Comparison of ENCODE assay signal across 18 cellular contexts in genomic region chr5:61251874-61252642, GRCh38.
DNase-seq lines count a peak whose midpoint lies in the region; ATAC-seq, FAIRE-seq and TF ChIP-seq lines count a peak whose summit lies in the region.
"Had no signal": no experiment of that assay in that cellular context is flagged by ENCODE, and none has a peak within 500 bp of the region (broad histone marks: within the 10 kb centered on the region; RNA-seq: fewer than 3 reads in every experiment).

No MANE protein-coding gene starts in this region.

- TF ChIP-seq CTCF in liver (IDR thresholded peaks at IDR 0.05; ENCODE audit: low read depth, low read length, missing input control) (no peak), right lobe of liver (IDR thresholded peaks at IDR 0.05) (no peak), astrocyte (IDR thresholded peaks at IDR 0.05; ENCODE audit: insufficient read depth, low read depth, low read length) (no peak), ovary (IDR thresholded peaks at IDR 0.05) (no peak), smooth muscle cell (IDR thresholded peaks at IDR 0.05; ENCODE audit: borderline replicate concordance, insufficient read depth, poor library complexity, severe bottlenecking) (no peak)

- H3K4me2 ChIP-seq in astrocyte (ENCODE audit: low read length) (peak overlapping the region; percentile 42), smooth muscle cell (peak overlapping the region; percentile 1)
- H3K4me2 ChIP-seq: BLaER1 had no signal

- H3K4me1 Mint-ChIP-seq in astrocyte (ENCODE audit: low read depth, unreplicated experiment) = no peaks in the 10 kb centered on the region
- H3K4me1 Mint-ChIP-seq: CD4-positive, alpha-beta memory T cell; IgD-negative memory B cell had no signal

- H3K27me3 ChIP-seq in liver (ENCODE audit: control insufficient read depth in 4 of 4, insufficient read depth in 4 of 4, low read length in 3 of 4) = no peaks in the 10 kb centered on the region
- no peaks in the 10 kb centered on the region for H3K27me3 ChIP-seq in right lobe of liver
- H3K27me3 ChIP-seq in astrocyte (ENCODE audit: insufficient read depth, low read length) = no peaks in the 10 kb centered on the region
- no peaks in the 10 kb centered on the region for H3K27me3 ChIP-seq in ovary
- no peaks in the 10 kb centered on the region for H3K27me3 ChIP-seq in smooth muscle cell (ENCODE audit: low read depth)
- H3K27me3 ChIP-seq: BLaER1 had no signal

- H3K9me3 Mint-ChIP-seq in astrocyte (ENCODE audit: unreplicated experiment) = peaks cover 8% of the 10 kb centered on the region

- ATAC-seq in right lobe of liver = no peak
- no peak for ATAC-seq in HG03280 (IDR thresholded peaks at IDR 0.05; ENCODE audit: unreplicated experiment)

- peaks cover 11% of the 10 kb centered on the region for H3K27me3 Mint-ChIP-seq in astrocyte (ENCODE audit: low read depth, unreplicated experiment)

- H3K79me2 ChIP-seq in astrocyte (ENCODE audit: insufficient read depth, low read length) (no peaks in the 10 kb centered on the region), smooth muscle cell (ENCODE audit: low read depth) (no peaks in the 10 kb centered on the region)

- 84% methylated on average over 11 of the region's 11 CpGs for WGBS in liver
- WGBS in right lobe of liver (ENCODE audit: insufficient coverage, low coverage, low lambda C conversion rate, missing lambda C conversion rate) = 63% methylated on average over 11 of the region's 11 CpGs
- 14 to 36% (median 15%) methylated on average over 11 of the region's 11 CpGs for WGBS in ovary, 3 donors
- 70% methylated on average over 11 of the region's 11 CpGs for WGBS in smooth muscle cell (ENCODE audit: low lambda C conversion rate)

- TF ChIP-seq RAD21 in liver (IDR thresholded peaks at IDR 0.05) = no peak

- FAIRE-seq in astrocyte (lab: Jason Lieb, UNC) = no peak
- FAIRE-seq: H1, HTR-8/SVneo had no signal

- no peaks in the 10 kb centered on the region for H4K20me1 ChIP-seq in astrocyte (ENCODE audit: insufficient read depth, low read length)
- no peaks in the 10 kb centered on the region for H4K20me1 ChIP-seq in smooth muscle cell (ENCODE audit: low read depth)
- H4K20me1 ChIP-seq: BLaER1 had no signal

- no peaks in the 10 kb centered on the region for H3K36me3 ChIP-seq in liver (ENCODE audit: control insufficient read depth in 4 of 4, insufficient read depth in 3 of 4, low read depth in 1 of 4, low read length in 3 of 4)
- no peaks in the 10 kb centered on the region for H3K36me3 ChIP-seq in right lobe of liver
- no peaks in the 10 kb centered on the region for H3K36me3 ChIP-seq in astrocyte (ENCODE audit: insufficient read depth, low read length)
- H3K36me3 ChIP-seq in ovary = no peaks in the 10 kb centered on the region
- no peaks in the 10 kb centered on the region for H3K36me3 ChIP-seq in smooth muscle cell (ENCODE audit: low read depth)
- H3K36me3 ChIP-seq: BLaER1, HAP-1 had no signal

- H3K27ac ChIP-seq in liver (ENCODE audit: low read depth in 1 of 2, low read length in 2 of 2) = no peak overlapping the region
- no peak overlapping the region for H3K27ac ChIP-seq in right lobe of liver
- H3K27ac ChIP-seq in astrocyte (ENCODE audit: low read depth, low read length) = no peak overlapping the region
- peak overlapping the region in 1 of 2 donors; percentile 40 for H3K27ac ChIP-seq in ovary
- H3K27ac ChIP-seq in smooth muscle cell (ENCODE audit: low read depth) = no peak overlapping the region
- H3K27ac ChIP-seq: BLaER1 had no signal

- TF ChIP-seq EP300 in ovary (IDR thresholded peaks at IDR 0.05) = no peak

- no peak overlapping the region for H3K4me3 Mint-ChIP-seq in astrocyte (ENCODE audit: unreplicated experiment)
- H3K4me3 Mint-ChIP-seq: CD14-positive monocyte; CD4-positive, alpha-beta memory T cell; IgD-negative memory B cell had no signal

- DNase-seq in right lobe of liver (no peak), astrocyte (ENCODE audit: low read depth) (peak; percentile 67), ovary (peak in 4 of 5 donors; percentile 32 to 66 (median 37)), smooth muscle cell (lab: John Stamatoyannopoulos, UW; ENCODE audit: unreplicated experiment) (no peak), dermis blood vessel endothelial cell (no peak), NCI-H345 treated with DMSO at 0.1 percent for 48 hours (lab: John Stamatoyannopoulos, UW; ENCODE audit: unreplicated experiment) (no peak)
- DNase-seq: 8988T; CD4-positive, alpha-beta memory T cell; DMS79 treated with DMSO at 0.1 percent for 48 hours; GF-D8 had no signal

- no peak for TF ChIP-seq POLR2A in right lobe of liver (IDR thresholded peaks at IDR 0.05)
- no peak for TF ChIP-seq POLR2A in ovary (IDR thresholded peaks at IDR 0.05)

- H3F3A ChIP-seq in smooth muscle cell (ENCODE audit: low read depth) = no peaks in the 10 kb centered on the region

- no peaks in the 10 kb centered on the region for H3K4me1 ChIP-seq in liver (ENCODE audit: control insufficient read depth in 4 of 4, insufficient read depth in 4 of 4, low read length in 3 of 4)
- no peaks in the 10 kb centered on the region for H3K4me1 ChIP-seq in right lobe of liver
- peaks cover 7% of the 10 kb centered on the region for H3K4me1 ChIP-seq in astrocyte (ENCODE audit: insufficient read depth, low read length)
- peaks cover 9% of the 10 kb centered on the region for H3K4me1 ChIP-seq in ovary (ENCODE audit: insufficient read depth)
- H3K4me1 ChIP-seq in smooth muscle cell (ENCODE audit: low read depth) = no peaks in the 10 kb centered on the region
- H3K4me1 ChIP-seq: BLaER1, HAP-1 had no signal

- H2AFZ ChIP-seq in astrocyte (ENCODE audit: low read depth, low read length) (peak overlapping the region; percentile 38), smooth muscle cell (ENCODE audit: low read depth) (no peak overlapping the region)

- H3K9me3 ChIP-seq in liver (ENCODE audit: control insufficient read depth in 4 of 4, low read length in 3 of 4) (no peaks in the 10 kb centered on the region), right lobe of liver (no peaks in the 10 kb centered on the region), astrocyte (ENCODE audit: insufficient read depth, low read depth, low read length) (no peaks in the 10 kb centered on the region), ovary (no peaks in the 10 kb centered on the region), smooth muscle cell (replicated peaks; ENCODE audit: low read depth) (no peaks in the 10 kb centered on the region)
- H3K9me3 ChIP-seq: HAP-1 had no signal

- H3K9ac ChIP-seq in liver (ENCODE audit: low read depth in 1 of 2, low read length in 2 of 2) (no peak overlapping the region), astrocyte (ENCODE audit: low read length) (no peak overlapping the region), smooth muscle cell (ENCODE audit: low read depth) (no peak overlapping the region)
- H3K9ac ChIP-seq: BLaER1 had no signal

- H3K36me3 Mint-ChIP-seq in astrocyte (ENCODE audit: low read depth, unreplicated experiment) = no peaks in the 10 kb centered on the region

- no peak overlapping the region for H3K27ac Mint-ChIP-seq in astrocyte (ENCODE audit: unreplicated experiment)
- H3K27ac Mint-ChIP-seq: CD14-positive monocyte; CD4-positive, alpha-beta memory T cell; IgD-negative memory B cell had no signal

- H3K4me3 ChIP-seq in liver (ENCODE audit: low read depth in 1 of 3, low read length in 3 of 3) (no peak overlapping the region), right lobe of liver (no peak overlapping the region), astrocyte (ENCODE audit: insufficient read depth, low read depth, low read length) (no peak overlapping the region), ovary (no peak overlapping the region), smooth muscle cell (no peak overlapping the region)
- H3K4me3 ChIP-seq: BLaER1, HAP-1 had no signal

- intact Hi-C loops in right lobe of liver (cut with DNase I) = no loop called here
- intact Hi-C loops in ovary (cut with DNase I) = no loop called here

TF ChIP-seq in liver, 16 proteins besides CTCF, POLR2A, EP300 and RAD21:
- TF ChIP-seq NR2F2 (IDR thresholded peaks at IDR 0.05) (peak; percentile 31), RXRA (IDR thresholded peaks at IDR 0.05) (peak; percentile 10 to 51), REST (IDR thresholded peaks at IDR 0.05) (no peak)

Comparison
In these comparisons a context has a peak if more than half of its experiments do, and no peak if none do; other contexts are left out.
1. DNase-seq: peak in astrocyte (single experiment) and ovary (4 of 5); none in right lobe of liver (0 of 3), smooth muscle cell (single experiment), dermis blood vessel endothelial cell (single experiment) and NCI-H345 treated with DMSO at 0.1 percent for 48 hours (single experiment).